In genomic region chr12:49092086-49092815, GRCh38 we compare ENCODE assay signal across 1 cellular context.
TF ChIP-seq lines count a peak whose summit lies in the region.

No MANE protein-coding gene starts in this region.

TF ChIP-seq in K562, 482 proteins besides CTCF, POLR2A, EP300 and RAD21 (continued from another document and continues in another):
- TF ChIP-seq, protein P1, sequence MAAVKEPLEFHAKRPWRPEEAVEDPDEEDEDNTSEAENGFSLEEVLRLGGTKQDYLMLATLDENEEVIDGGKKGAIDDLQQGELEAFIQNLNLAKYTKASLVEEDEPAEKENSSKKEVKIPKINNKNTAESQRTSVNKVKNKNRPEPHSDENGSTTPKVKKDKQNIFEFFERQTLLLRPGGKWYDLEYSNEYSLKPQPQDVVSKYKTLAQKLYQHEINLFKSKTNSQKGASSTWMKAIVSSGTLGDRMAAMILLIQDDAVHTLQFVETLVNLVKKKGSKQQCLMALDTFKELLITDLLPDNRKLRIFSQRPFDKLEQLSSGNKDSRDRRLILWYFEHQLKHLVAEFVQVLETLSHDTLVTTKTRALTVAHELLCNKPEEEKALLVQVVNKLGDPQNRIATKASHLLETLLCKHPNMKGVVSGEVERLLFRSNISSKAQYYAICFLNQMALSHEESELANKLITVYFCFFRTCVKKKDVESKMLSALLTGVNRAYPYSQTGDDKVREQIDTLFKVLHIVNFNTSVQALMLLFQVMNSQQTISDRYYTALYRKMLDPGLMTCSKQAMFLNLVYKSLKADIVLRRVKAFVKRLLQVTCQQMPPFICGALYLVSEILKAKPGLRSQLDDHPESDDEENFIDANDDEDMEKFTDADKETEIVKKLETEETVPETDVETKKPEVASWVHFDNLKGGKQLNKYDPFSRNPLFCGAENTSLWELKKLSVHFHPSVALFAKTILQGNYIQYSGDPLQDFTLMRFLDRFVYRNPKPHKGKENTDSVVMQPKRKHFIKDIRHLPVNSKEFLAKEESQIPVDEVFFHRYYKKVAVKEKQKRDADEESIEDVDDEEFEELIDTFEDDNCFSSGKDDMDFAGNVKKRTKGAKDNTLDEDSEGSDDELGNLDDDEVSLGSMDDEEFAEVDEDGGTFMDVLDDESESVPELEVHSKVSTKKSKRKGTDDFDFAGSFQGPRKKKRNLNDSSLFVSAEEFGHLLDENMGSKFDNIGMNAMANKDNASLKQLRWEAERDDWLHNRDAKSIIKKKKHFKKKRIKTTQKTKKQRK (IDR thresholded peaks at IDR 0.05; ENCODE audit: borderline replicate concordance, low read depth, low read length) = no peak
- TF ChIP-seq, protein P2, sequence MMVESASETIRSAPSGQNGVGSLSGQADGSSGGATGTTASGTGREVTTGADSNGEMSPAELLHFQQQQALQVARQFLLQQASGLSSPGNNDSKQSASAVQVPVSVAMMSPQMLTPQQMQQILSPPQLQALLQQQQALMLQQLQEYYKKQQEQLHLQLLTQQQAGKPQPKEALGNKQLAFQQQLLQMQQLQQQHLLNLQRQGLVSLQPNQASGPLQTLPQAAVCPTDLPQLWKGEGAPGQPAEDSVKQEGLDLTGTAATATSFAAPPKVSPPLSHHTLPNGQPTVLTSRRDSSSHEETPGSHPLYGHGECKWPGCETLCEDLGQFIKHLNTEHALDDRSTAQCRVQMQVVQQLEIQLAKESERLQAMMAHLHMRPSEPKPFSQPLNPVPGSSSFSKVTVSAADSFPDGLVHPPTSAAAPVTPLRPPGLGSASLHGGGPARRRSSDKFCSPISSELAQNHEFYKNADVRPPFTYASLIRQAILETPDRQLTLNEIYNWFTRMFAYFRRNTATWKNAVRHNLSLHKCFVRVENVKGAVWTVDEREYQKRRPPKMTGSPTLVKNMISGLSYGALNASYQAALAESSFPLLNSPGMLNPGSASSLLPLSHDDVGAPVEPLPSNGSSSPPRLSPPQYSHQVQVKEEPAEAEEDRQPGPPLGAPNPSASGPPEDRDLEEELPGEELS (CRISPR knock-in tag; IDR thresholded peaks at IDR 0.05; ENCODE audit: borderline replicate concordance) = peak; percentile 69; the same call in 1 of the 2 replicates
- TF ChIP-seq SMAD3 (CRISPR knock-in tag; conservative IDR thresholded peaks at IDR 0.05) (0 out of 2 replicates have a peak, but pooled peaks have one; percentile 9), E2F3 (CRISPR knock-in tag; IDR thresholded peaks at IDR 0.05) (0 out of 2 replicates have a peak, but pooled peaks have one; percentile 64), ELF4 (CRISPR knock-in tag; IDR thresholded peaks at IDR 0.05) (no peak; the same call in 1 of the 2 replicates), BDP1 (IDR thresholded peaks at IDR 0.05; ENCODE audit: insufficient read depth, insufficient read length) (no peak), SRSF3 (IDR thresholded peaks at IDR 0.05; ENCODE audit: insufficient read depth, low read length) (no peak), TRIM24 (IDR thresholded peaks at IDR 0.05) (peak; percentile 74 to 85), TRIM28 (IDR thresholded peaks at IDR 0.05) (peak; percentile 59), ZBTB7A (IDR thresholded peaks at IDR 0.05; ENCODE audit: borderline replicate concordance, control insufficient read depth, low read depth, low read length) (peak; percentile 85), NCOA6 (IDR thresholded peaks at IDR 0.05) (peak; percentile 61; the same call in 1 of the 2 replicates), LCOR (CRISPR knock-in tag; IDR thresholded peaks at IDR 0.05) (no peak; the same call in 1 of the 2 replicates), SP2 (IDR thresholded peaks at IDR 0.05; ENCODE audit: extremely low read depth, low read depth, low read length, poor library complexity, severe bottlenecking) (no peak), MTA2 (IDR thresholded peaks at IDR 0.05; ENCODE audit: low read depth) (peak; percentile 83), TSC22D4 (tag; IDR thresholded peaks at IDR 0.05) (no peak), ILK (tag; IDR thresholded peaks at IDR 0.05; ENCODE audit: borderline replicate concordance, low read depth) (no peak), RBM34 (IDR thresholded peaks at IDR 0.05; ENCODE audit: borderline replicate concordance, insufficient read depth, low read length) (no peak), NCOA4 (IDR thresholded peaks at IDR 0.05; ENCODE audit: partially characterized antibody) (no peak), YBX1 (IDR thresholded peaks at IDR 0.05) (no peak), ZNF12 (CRISPR knock-in tag; IDR thresholded peaks at IDR 0.05) (0 out of 2 replicates have a peak, but pooled peaks have one; percentile 61), NELFE (IDR thresholded peaks at IDR 0.05; ENCODE audit: insufficient read depth, insufficient read length) (no peak), TCF3 (CRISPR knock-in tag; IDR thresholded peaks at IDR 0.05) (peak; percentile 95), NR3C1 (CRISPR knock-in tag; IDR thresholded peaks at IDR 0.05) (no peak), ZNF778 (CRISPR knock-in tag; IDR thresholded peaks at IDR 0.05) (no peak), PHF8 (IDR thresholded peaks at IDR 0.05; ENCODE audit: borderline replicate concordance, low read length) (peak; percentile 27; the same call in 1 of the 2 replicates), KLF6 (CRISPR knock-in tag; IDR thresholded peaks at IDR 0.05; ENCODE audit: borderline replicate concordance) (peak; percentile 65; the same call in 1 of the 2 replicates), NFRKB (IDR thresholded peaks at IDR 0.05; ENCODE audit: low read depth) (no peak), SMARCC2 (IDR thresholded peaks at IDR 0.05; ENCODE audit: low read depth) (peak; percentile 87), ZBTB17 (CRISPR knock-in tag; IDR thresholded peaks at IDR 0.05) (peak; percentile 30; the same call in 1 of the 2 replicates), BCL6 (CRISPR knock-in tag; IDR thresholded peaks at IDR 0.05) (no peak), MECOM (CRISPR knock-in tag; IDR thresholded peaks at IDR 0.05) (0 out of 2 replicates have a peak, but pooled peaks have one; percentile 75), ARHGAP35 (IDR thresholded peaks at IDR 0.05; ENCODE audit: partially characterized antibody) (no peak), ELK3 (CRISPR knock-in tag; IDR thresholded peaks at IDR 0.05) (no peak), ADNP (tag; IDR thresholded peaks at IDR 0.05) (no peak), ETV1 (tag; conservative IDR thresholded peaks at IDR 0.05; ENCODE audit: low read depth) (peak; percentile 74), BMI1 (IDR thresholded peaks at IDR 0.05; ENCODE audit: low read length) (no peak), RNF219 (CRISPR knock-in tag; IDR thresholded peaks at IDR 0.05) (no peak), RUNX1 (IDR thresholded peaks at IDR 0.05; ENCODE audit: low read depth) (no peak; the same call in 1 of the 2 replicates), SFPQ (IDR thresholded peaks at IDR 0.05; ENCODE audit: low read depth, low read length) (no peak), PKNOX1 (IDR thresholded peaks at IDR 0.05) (0 out of 2 replicates have a peak, but pooled peaks have one; percentile 6), ARID2 (IDR thresholded peaks at IDR 0.05) (peak; percentile 74; the same call in 1 of the 2 replicates), VEZF1 (CRISPR knock-in tag; IDR thresholded peaks at IDR 0.05) (peak; percentile 85), TAF1 (IDR thresholded peaks at IDR 0.05; ENCODE audit: control insufficient read depth, extremely low read depth, insufficient read depth, low read length, severe bottlenecking) (peak; percentile 61)
- TF ChIP-seq, protein P3, sequence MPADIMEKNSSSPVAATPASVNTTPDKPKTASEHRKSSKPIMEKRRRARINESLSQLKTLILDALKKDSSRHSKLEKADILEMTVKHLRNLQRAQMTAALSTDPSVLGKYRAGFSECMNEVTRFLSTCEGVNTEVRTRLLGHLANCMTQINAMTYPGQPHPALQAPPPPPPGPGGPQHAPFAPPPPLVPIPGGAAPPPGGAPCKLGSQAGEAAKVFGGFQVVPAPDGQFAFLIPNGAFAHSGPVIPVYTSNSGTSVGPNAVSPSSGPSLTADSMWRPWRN (IDR thresholded peaks at IDR 0.05; ENCODE audit: low read depth) = peak; percentile 76
- TF ChIP-seq, protein P4, sequence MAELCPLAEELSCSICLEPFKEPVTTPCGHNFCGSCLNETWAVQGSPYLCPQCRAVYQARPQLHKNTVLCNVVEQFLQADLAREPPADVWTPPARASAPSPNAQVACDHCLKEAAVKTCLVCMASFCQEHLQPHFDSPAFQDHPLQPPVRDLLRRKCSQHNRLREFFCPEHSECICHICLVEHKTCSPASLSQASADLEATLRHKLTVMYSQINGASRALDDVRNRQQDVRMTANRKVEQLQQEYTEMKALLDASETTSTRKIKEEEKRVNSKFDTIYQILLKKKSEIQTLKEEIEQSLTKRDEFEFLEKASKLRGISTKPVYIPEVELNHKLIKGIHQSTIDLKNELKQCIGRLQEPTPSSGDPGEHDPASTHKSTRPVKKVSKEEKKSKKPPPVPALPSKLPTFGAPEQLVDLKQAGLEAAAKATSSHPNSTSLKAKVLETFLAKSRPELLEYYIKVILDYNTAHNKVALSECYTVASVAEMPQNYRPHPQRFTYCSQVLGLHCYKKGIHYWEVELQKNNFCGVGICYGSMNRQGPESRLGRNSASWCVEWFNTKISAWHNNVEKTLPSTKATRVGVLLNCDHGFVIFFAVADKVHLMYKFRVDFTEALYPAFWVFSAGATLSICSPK (IDR thresholded peaks at IDR 0.05; ENCODE audit: borderline replicate concordance) = no peak
- TF ChIP-seq, protein P5, sequence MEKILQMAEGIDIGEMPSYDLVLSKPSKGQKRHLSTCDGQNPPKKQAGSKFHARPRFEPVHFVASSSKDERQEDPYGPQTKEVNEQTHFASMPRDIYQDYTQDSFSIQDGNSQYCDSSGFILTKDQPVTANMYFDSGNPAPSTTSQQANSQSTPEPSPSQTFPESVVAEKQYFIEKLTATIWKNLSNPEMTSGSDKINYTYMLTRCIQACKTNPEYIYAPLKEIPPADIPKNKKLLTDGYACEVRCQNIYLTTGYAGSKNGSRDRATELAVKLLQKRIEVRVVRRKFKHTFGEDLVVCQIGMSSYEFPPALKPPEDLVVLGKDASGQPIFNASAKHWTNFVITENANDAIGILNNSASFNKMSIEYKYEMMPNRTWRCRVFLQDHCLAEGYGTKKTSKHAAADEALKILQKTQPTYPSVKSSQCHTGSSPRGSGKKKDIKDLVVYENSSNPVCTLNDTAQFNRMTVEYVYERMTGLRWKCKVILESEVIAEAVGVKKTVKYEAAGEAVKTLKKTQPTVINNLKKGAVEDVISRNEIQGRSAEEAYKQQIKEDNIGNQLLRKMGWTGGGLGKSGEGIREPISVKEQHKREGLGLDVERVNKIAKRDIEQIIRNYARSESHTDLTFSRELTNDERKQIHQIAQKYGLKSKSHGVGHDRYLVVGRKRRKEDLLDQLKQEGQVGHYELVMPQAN (IDR thresholded peaks at IDR 0.05; ENCODE audit: borderline replicate concordance) = 0 out of 2 replicates have a peak, but pooled peaks have one; percentile 19
